In genomic region chr21:21297211-21297610, GRCh38 we compare ENCODE assay signal across 26 cellular contexts.
"Had no signal": no experiment of that assay in that cellular context is flagged by ENCODE, and none has a peak within 500 bp of the region (broad histone marks: within the 10 kb centered on the region; RNA-seq: fewer than 3 reads in every experiment).

No MANE protein-coding gene starts in this region.

- H3K27me3 ChIP-seq: stomach, suprapubic skin, testis, thyroid gland, tibial artery, tibial nerve, transverse colon, upper lobe of left lung, upper lobe of right lung, uterus, vagina had no signal

- DNase-seq: stimulated activated CD4-positive, alpha-beta T cell treated with anti-CD3 and anti-CD28 coated beads, Interleukin-2, amount 100 ng/mL, for 48 hours; stimulated activated CD4-positive, alpha-beta T cell treated with anti-CD3 and anti-CD28 coated beads, Interleukin-4, amount 100 ng/mL, for 1 hour; stimulated activated CD4-positive, alpha-beta T cell treated with anti-CD3 and anti-CD28 coated beads, Interleukin-4, amount 100 ng/mL, for 24 hours; stimulated activated CD4-positive, alpha-beta T cell treated with anti-CD3 and anti-CD28 coated beads, Interleukin-4, amount 100 ng/mL, for 4 hours; stimulated activated CD8-positive, alpha-beta memory T cell treated with anti-CD3 and anti-CD28 coated beads, Interleukin-4, amount 100 ng/mL, for 48 hours; stimulated activated naive B cell treated with anti-CD40 and anti-IgM and Interleukin-4, amounts not matched to agents 10 μg/mL and 1 μg/mL and 100 μg/mL, for 72 hours; stimulated activated naive CD4-positive, alpha-beta T cell; stimulated activated naive CD4-positive, alpha-beta T cell treated with Interleukin-2 at 50 U/mL for 16 hours; stimulated activated naive CD8-positive, alpha-beta T cell treated with anti-CD3 and anti-CD28 coated beads, Interleukin-15, amount 100 ng/mL, for 72 hours; stimulated activated naive CD8-positive, alpha-beta T cell treated with anti-CD3 and anti-CD28 coated beads, Interleukin-15, Interleukin-2, amounts not matched to agents 100 U/mL and 50 U/mL, for 24 hours; stomach; substantia nigra; testis; thyroid gland; tibial artery; transverse colon; trophoblast cell; upper lobe of left lung; upper lobe of right lung; uterus had no signal

- H3K36me3 ChIP-seq: stomach, suprapubic skin, thoracic aorta, thyroid gland, tibial artery, transverse colon, upper lobe of left lung, upper lobe of right lung, uterus, vagina had no signal

- H3K4me1 ChIP-seq: stomach, suprapubic skin, testis, thyroid gland, tibial artery, tibial nerve, transverse colon, upper lobe of left lung, upper lobe of right lung, uterus, vagina had no signal

- H3K27ac ChIP-seq: stomach, suprapubic skin, testis, thoracic aorta, thyroid gland, tibial artery, tibial nerve, transverse colon, upper lobe of left lung, upper lobe of right lung, uterus, vagina had no signal

- ATAC-seq: stimulated activated effector memory CD8-positive, alpha-beta T cell treated with anti-CD3 and anti-CD28 coated beads, Interleukin-12 subunit alpha, Interleukin-12 subunit beta, amount 100 ng/mL, for 72 hours; stimulated activated memory B cell treated with anti-CD40 and anti-IgM and Interleukin-4, amounts not matched to agents 10 μg/mL and 1 μg/mL and 100 μg/mL, for 72 hours; stimulated activated naive B cell treated with anti-CD40 and anti-IgM and Interleukin-4, amounts not matched to agents 10 μg/mL and 1 μg/mL and 100 μg/mL, for 72 hours; stimulated activated naive CD8-positive, alpha-beta T cell treated with anti-CD3 and anti-CD28 coated beads, Interleukin-15, amount 100 ng/mL, for 72 hours; stimulated activated naive CD8-positive, alpha-beta T cell treated with anti-CD3 and anti-CD28 coated beads, Interleukin-15, Interleukin-2, amounts not matched to agents 100 U/mL and 50 U/mL, for 24 hours; upper lobe of right lung had no signal

- H3K4me3 ChIP-seq: stomach, suprapubic skin, testis, thoracic aorta, thyroid gland, tibial artery, tibial nerve, transverse colon, upper lobe of left lung, upper lobe of right lung, uterus, vagina had no signal

- H3K9me3 ChIP-seq: stomach, suprapubic skin, testis, thoracic aorta, thyroid gland, tibial artery, transverse colon, upper lobe of left lung, upper lobe of right lung, uterus, vagina had no signal
